1 cellular context compared by ENCODE assay signal in the genomic region with DNA sequence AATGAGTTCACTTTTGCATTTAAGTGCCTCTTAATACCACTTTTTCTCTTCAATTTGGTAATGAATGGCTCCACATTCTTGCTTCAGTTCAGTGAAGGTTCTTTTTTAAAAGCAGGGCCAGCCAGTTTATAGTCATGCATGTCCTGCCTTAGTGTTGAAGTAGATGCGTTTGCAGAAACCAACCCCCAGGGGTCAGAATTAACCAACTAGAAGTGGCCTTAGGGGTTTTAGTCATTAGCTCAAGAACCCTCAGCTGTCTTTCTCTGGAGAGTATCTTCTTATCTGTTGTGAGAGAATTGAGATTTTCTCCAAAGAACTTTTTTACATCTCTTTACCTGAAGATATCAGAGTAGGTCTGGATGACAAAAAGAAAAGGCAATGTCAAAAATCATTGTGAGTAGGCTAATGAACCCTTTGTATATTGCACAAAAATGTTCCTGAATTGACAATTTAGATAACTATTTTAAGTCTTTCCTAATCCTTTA.
A peak's percentile ranks its signal among the peaks of the same experiment; 100 is the strongest.
TF ChIP-seq lines count a peak whose summit lies in the region.

No MANE protein-coding gene starts in this region.

TF ChIP-seq in K562, 482 proteins besides CTCF, POLR2A, EP300 and RAD21 (continued from another document and continues in another):
- no peak for TF ChIP-seq EZH2 (IDR thresholded peaks at IDR 0.05; ENCODE audit: borderline replicate concordance, low read depth, low read length)
- TF ChIP-seq, protein P1, sequence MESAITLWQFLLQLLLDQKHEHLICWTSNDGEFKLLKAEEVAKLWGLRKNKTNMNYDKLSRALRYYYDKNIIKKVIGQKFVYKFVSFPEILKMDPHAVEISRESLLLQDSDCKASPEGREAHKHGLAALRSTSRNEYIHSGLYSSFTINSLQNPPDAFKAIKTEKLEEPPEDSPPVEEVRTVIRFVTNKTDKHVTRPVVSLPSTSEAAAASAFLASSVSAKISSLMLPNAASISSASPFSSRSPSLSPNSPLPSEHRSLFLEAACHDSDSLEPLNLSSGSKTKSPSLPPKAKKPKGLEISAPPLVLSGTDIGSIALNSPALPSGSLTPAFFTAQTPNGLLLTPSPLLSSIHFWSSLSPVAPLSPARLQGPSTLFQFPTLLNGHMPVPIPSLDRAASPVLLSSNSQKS (CRISPR knock-in tag; IDR thresholded peaks at IDR 0.05) = 0 out of 2 replicates have a peak, but pooled peaks have one; percentile 56
- TF ChIP-seq ZNF316 (IDR thresholded peaks at IDR 0.05) = no peak
- TF ChIP-seq, protein P2, sequence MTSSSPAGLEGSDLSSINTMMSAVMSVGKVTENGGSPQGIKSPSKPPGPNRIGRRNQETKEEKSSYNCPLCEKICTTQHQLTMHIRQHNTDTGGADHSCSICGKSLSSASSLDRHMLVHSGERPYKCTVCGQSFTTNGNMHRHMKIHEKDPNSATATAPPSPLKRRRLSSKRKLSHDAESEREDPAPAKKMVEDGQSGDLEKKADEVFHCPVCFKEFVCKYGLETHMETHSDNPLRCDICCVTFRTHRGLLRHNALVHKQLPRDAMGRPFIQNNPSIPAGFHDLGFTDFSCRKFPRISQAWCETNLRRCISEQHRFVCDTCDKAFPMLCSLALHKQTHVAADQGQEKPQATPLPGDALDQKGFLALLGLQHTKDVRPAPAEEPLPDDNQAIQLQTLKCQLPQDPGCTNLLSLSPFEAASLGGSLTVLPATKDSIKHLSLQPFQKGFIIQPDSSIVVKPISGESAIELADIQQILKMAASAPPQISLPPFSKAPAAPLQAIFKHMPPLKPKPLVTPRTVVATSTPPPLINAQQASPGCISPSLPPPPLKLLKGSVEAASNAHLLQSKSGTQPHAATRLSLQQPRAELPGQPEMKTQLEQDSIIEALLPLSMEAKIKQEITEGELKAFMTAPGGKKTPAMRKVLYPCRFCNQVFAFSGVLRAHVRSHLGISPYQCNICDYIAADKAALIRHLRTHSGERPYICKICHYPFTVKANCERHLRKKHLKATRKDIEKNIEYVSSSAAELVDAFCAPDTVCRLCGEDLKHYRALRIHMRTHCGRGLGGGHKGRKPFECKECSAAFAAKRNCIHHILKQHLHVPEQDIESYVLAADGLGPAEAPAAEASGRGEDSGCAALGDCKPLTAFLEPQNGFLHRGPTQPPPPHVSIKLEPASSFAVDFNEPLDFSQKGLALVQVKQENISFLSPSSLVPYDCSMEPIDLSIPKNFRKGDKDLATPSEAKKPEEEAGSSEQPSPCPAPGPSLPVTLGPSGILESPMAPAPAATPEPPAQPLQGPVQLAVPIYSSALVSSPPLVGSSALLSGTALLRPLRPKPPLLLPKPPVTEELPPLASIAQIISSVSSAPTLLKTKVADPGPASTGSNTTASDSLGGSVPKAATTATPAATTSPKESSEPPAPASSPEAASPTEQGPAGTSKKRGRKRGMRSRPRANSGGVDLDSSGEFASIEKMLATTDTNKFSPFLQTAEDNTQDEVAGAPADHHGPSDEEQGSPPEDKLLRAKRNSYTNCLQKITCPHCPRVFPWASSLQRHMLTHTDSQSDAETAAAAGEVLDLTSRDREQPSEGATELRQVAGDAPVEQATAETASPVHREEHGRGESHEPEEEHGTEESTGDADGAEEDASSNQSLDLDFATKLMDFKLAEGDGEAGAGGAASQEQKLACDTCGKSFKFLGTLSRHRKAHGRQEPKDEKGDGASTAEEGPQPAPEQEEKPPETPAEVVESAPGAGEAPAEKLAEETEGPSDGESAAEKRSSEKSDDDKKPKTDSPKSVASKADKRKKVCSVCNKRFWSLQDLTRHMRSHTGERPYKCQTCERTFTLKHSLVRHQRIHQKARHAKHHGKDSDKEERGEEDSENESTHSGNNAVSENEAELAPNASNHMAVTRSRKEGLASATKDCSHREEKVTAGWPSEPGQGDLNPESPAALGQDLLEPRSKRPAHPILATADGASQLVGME (CRISPR knock-in tag; IDR thresholded peaks at IDR 0.05) = 0 out of 2 replicates have a peak, but pooled peaks have one; percentile 39
- TF ChIP-seq, protein P3, sequence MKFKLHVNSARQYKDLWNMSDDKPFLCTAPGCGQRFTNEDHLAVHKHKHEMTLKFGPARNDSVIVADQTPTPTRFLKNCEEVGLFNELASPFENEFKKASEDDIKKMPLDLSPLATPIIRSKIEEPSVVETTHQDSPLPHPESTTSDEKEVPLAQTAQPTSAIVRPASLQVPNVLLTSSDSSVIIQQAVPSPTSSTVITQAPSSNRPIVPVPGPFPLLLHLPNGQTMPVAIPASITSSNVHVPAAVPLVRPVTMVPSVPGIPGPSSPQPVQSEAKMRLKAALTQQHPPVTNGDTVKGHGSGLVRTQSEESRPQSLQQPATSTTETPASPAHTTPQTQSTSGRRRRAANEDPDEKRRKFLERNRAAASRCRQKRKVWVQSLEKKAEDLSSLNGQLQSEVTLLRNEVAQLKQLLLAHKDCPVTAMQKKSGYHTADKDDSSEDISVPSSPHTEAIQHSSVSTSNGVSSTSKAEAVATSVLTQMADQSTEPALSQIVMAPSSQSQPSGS (CRISPR knock-in tag; IDR thresholded peaks at IDR 0.05) = no peak
- TF ChIP-seq ZNF668 (CRISPR knock-in tag; IDR thresholded peaks at IDR 0.05) = no peak
- TF ChIP-seq JUNB (CRISPR knock-in tag; conservative IDR thresholded peaks at IDR 0.05) = no peak
- TF ChIP-seq, protein P4, sequence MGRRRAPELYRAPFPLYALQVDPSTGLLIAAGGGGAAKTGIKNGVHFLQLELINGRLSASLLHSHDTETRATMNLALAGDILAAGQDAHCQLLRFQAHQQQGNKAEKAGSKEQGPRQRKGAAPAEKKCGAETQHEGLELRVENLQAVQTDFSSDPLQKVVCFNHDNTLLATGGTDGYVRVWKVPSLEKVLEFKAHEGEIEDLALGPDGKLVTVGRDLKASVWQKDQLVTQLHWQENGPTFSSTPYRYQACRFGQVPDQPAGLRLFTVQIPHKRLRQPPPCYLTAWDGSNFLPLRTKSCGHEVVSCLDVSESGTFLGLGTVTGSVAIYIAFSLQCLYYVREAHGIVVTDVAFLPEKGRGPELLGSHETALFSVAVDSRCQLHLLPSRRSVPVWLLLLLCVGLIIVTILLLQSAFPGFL (CRISPR knock-in tag; IDR thresholded peaks at IDR 0.05) = no peak
- TF ChIP-seq, protein P5, sequence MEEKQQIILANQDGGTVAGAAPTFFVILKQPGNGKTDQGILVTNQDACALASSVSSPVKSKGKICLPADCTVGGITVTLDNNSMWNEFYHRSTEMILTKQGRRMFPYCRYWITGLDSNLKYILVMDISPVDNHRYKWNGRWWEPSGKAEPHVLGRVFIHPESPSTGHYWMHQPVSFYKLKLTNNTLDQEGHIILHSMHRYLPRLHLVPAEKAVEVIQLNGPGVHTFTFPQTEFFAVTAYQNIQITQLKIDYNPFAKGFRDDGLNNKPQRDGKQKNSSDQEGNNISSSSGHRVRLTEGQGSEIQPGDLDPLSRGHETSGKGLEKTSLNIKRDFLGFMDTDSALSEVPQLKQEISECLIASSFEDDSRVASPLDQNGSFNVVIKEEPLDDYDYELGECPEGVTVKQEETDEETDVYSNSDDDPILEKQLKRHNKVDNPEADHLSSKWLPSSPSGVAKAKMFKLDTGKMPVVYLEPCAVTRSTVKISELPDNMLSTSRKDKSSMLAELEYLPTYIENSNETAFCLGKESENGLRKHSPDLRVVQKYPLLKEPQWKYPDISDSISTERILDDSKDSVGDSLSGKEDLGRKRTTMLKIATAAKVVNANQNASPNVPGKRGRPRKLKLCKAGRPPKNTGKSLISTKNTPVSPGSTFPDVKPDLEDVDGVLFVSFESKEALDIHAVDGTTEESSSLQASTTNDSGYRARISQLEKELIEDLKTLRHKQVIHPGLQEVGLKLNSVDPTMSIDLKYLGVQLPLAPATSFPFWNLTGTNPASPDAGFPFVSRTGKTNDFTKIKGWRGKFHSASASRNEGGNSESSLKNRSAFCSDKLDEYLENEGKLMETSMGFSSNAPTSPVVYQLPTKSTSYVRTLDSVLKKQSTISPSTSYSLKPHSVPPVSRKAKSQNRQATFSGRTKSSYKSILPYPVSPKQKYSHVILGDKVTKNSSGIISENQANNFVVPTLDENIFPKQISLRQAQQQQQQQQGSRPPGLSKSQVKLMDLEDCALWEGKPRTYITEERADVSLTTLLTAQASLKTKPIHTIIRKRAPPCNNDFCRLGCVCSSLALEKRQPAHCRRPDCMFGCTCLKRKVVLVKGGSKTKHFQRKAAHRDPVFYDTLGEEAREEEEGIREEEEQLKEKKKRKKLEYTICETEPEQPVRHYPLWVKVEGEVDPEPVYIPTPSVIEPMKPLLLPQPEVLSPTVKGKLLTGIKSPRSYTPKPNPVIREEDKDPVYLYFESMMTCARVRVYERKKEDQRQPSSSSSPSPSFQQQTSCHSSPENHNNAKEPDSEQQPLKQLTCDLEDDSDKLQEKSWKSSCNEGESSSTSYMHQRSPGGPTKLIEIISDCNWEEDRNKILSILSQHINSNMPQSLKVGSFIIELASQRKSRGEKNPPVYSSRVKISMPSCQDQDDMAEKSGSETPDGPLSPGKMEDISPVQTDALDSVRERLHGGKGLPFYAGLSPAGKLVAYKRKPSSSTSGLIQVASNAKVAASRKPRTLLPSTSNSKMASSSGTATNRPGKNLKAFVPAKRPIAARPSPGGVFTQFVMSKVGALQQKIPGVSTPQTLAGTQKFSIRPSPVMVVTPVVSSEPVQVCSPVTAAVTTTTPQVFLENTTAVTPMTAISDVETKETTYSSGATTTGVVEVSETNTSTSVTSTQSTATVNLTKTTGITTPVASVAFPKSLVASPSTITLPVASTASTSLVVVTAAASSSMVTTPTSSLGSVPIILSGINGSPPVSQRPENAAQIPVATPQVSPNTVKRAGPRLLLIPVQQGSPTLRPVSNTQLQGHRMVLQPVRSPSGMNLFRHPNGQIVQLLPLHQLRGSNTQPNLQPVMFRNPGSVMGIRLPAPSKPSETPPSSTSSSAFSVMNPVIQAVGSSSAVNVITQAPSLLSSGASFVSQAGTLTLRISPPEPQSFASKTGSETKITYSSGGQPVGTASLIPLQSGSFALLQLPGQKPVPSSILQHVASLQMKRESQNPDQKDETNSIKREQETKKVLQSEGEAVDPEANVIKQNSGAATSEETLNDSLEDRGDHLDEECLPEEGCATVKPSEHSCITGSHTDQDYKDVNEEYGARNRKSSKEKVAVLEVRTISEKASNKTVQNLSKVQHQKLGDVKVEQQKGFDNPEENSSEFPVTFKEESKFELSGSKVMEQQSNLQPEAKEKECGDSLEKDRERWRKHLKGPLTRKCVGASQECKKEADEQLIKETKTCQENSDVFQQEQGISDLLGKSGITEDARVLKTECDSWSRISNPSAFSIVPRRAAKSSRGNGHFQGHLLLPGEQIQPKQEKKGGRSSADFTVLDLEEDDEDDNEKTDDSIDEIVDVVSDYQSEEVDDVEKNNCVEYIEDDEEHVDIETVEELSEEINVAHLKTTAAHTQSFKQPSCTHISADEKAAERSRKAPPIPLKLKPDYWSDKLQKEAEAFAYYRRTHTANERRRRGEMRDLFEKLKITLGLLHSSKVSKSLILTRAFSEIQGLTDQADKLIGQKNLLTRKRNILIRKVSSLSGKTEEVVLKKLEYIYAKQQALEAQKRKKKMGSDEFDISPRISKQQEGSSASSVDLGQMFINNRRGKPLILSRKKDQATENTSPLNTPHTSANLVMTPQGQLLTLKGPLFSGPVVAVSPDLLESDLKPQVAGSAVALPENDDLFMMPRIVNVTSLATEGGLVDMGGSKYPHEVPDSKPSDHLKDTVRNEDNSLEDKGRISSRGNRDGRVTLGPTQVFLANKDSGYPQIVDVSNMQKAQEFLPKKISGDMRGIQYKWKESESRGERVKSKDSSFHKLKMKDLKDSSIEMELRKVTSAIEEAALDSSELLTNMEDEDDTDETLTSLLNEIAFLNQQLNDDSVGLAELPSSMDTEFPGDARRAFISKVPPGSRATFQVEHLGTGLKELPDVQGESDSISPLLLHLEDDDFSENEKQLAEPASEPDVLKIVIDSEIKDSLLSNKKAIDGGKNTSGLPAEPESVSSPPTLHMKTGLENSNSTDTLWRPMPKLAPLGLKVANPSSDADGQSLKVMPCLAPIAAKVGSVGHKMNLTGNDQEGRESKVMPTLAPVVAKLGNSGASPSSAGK (IDR thresholded peaks at IDR 0.05) = no peak; the same call in 1 of the 2 replicates
- TF ChIP-seq, protein P6, sequence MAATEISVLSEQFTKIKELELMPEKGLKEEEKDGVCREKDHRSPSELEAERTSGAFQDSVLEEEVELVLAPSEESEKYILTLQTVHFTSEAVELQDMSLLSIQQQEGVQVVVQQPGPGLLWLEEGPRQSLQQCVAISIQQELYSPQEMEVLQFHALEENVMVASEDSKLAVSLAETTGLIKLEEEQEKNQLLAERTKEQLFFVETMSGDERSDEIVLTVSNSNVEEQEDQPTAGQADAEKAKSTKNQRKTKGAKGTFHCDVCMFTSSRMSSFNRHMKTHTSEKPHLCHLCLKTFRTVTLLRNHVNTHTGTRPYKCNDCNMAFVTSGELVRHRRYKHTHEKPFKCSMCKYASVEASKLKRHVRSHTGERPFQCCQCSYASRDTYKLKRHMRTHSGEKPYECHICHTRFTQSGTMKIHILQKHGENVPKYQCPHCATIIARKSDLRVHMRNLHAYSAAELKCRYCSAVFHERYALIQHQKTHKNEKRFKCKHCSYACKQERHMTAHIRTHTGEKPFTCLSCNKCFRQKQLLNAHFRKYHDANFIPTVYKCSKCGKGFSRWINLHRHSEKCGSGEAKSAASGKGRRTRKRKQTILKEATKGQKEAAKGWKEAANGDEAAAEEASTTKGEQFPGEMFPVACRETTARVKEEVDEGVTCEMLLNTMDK (IDR thresholded peaks at IDR 0.05; ENCODE audit: borderline replicate concordance, insufficient read depth, low read depth, low read length, poor library complexity, severe bottlenecking) = no peak
- no peak for TF ChIP-seq DMBX1 (CRISPR knock-in tag; IDR thresholded peaks at IDR 0.05; ENCODE audit: borderline replicate concordance)
- TF ChIP-seq ZC3H11A (IDR thresholded peaks at IDR 0.05; ENCODE audit: low read depth, low read length) = no peak
- TF ChIP-seq COPS2 (conservative IDR thresholded peaks at IDR 0.05) = no peak
- TF ChIP-seq U2AF2 (optimal IDR thresholded peaks at IDR 0.05; ENCODE audit: low read depth, low read length) = no peak
- TF ChIP-seq ZNF384 (IDR thresholded peaks at IDR 0.05; ENCODE audit: low read depth, low read length) = peak; percentile 57; the same call in 1 of the 2 replicates
- TF ChIP-seq, protein P7, sequence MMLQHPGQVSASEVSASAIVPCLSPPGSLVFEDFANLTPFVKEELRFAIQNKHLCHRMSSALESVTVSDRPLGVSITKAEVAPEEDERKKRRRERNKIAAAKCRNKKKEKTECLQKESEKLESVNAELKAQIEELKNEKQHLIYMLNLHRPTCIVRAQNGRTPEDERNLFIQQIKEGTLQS (IDR thresholded peaks at IDR 0.05) = no peak
- TF ChIP-seq, protein P7 (CRISPR knock-in tag; conservative IDR thresholded peaks at IDR 0.05) = peak; percentile 20; the same call in 1 of the 2 replicates
- no peak for TF ChIP-seq SRF (CRISPR knock-in tag; IDR thresholded peaks at IDR 0.05)
- TF ChIP-seq, protein P8, sequence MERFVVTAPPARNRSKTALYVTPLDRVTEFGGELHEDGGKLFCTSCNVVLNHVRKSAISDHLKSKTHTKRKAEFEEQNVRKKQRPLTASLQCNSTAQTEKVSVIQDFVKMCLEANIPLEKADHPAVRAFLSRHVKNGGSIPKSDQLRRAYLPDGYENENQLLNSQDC (CRISPR knock-in tag; IDR thresholded peaks at IDR 0.05) = no peak
